11 cellular contexts compared by ENCODE assay signal in genomic region chr11:93591247-93591898, GRCh38. TPM values are rescaled to one million over a fixed set of nuclear protein-coding genes. Genes with fewer than 3 reads are reported as not detected.
A peak's percentile ranks its signal among the peaks of the same experiment; 100 is the strongest.
DNase-seq lines count a peak whose midpoint lies in the region; ATAC-seq and TF ChIP-seq lines count a peak whose summit lies in the region.
"Had no signal": no experiment of that assay in that cellular context is flagged by ENCODE, and none has a peak within 500 bp of the region (broad histone marks: within the 10 kb centered on the region; RNA-seq: fewer than 3 reads in every experiment).

No MANE protein-coding gene starts in this region.

- no peaks in the 10 kb centered on the region for H3K36me3 ChIP-seq in mucosa of descending colon (ENCODE audit: low read depth)
- H3K36me3 ChIP-seq: left ventricle myocardium inferior had no signal

- DNase-seq in NB4 (ENCODE audit: low read depth): peak; percentile 96
- peak; percentile 24 for DNase-seq in kidney glomerular epithelial cell (lab: John Stamatoyannopoulos, UW)
- no peak for DNase-seq in stimulated activated CD4-positive, alpha-beta T cell treated with anti-CD3 and anti-CD28 coated beads, Interleukin-4, amount 100 ng/mL, for 24 hours
- DNase-seq in activated effector memory CD4-positive, alpha-beta T cell treated with Interleukin-2 at 50 U/mL for 16 hours: no peak
- no peak for DNase-seq in NCI-H1092 (lab: John Stamatoyannopoulos, UW)
- DNase-seq in mucosa of descending colon: no peak
- DNase-seq: activated B cell treated with CpG ODN at 0.5 μM for 24 hours, left ventricle myocardium inferior, NCI-H1105 treated with DMSO at 0.1 percent for 48 hours had no signal

- peaks cover 3% of the 10 kb centered on the region for H3K4me1 ChIP-seq in mucosa of descending colon (ENCODE audit: low read depth)
- H3K4me1 ChIP-seq: left ventricle myocardium inferior had no signal

- ATAC-seq in GM18873 (IDR thresholded peaks at IDR 0.05; ENCODE audit: low FRiP score, unreplicated experiment) (peak; percentile 87), HG02623 (IDR thresholded peaks at IDR 0.05; ENCODE audit: unreplicated experiment) (peak; percentile 35), mucosa of descending colon (no peak)

- no peak for TF ChIP-seq POLR2A in NB4 (IDR thresholded peaks at IDR 0.05; ENCODE audit: extremely low read depth, insufficient read length)

- no peak for TF ChIP-seq CTCF in NB4 (IDR thresholded peaks at IDR 0.05; ENCODE audit: low read depth, low read length)
- no peak for TF ChIP-seq CTCF in mucosa of descending colon (IDR thresholded peaks at IDR 0.05)

- no peaks in the 10 kb centered on the region for H3K9me3 ChIP-seq in mucosa of descending colon
- H3K9me3 ChIP-seq: left ventricle myocardium inferior had no signal

- intact Hi-C loops in mucosa of descending colon (cut with DNase I, micrococcal nuclease): no loop called here

- H3K4me3 ChIP-seq in NB4 (ENCODE audit: low read depth, low read length) (no peak overlapping the region), mucosa of descending colon (no peak overlapping the region)
- H3K4me3 ChIP-seq: left ventricle myocardium inferior had no signal

RNA-seq across cellular contexts. Expression of gene SMCO4, which starts 48.2 kb away (rescaled TPM):
- 10 to 100 TPM; 37.5 to 75.4 (median 41.5) TPM for total RNA-seq in mucosa of descending colon

Comparison
In these comparisons a context has a peak if more than half of its experiments do, and no peak if none do; other contexts are left out.
1. DNase-seq: peak in NB4 (single experiment) and kidney glomerular epithelial cell (single experiment); none in stimulated activated CD4-positive, alpha-beta T cell treated with anti-CD3 and anti-CD28 coated beads, Interleukin-4, amount 100 ng/mL, for 24 hours (single experiment), activated effector memory CD4-positive, alpha-beta T cell treated with Interleukin-2 at 50 U/mL for 16 hours (single experiment), NCI-H1092 (single experiment) and mucosa of descending colon (0 of 3).